8 cellular contexts compared by ENCODE assay signal in the genomic region with DNA sequence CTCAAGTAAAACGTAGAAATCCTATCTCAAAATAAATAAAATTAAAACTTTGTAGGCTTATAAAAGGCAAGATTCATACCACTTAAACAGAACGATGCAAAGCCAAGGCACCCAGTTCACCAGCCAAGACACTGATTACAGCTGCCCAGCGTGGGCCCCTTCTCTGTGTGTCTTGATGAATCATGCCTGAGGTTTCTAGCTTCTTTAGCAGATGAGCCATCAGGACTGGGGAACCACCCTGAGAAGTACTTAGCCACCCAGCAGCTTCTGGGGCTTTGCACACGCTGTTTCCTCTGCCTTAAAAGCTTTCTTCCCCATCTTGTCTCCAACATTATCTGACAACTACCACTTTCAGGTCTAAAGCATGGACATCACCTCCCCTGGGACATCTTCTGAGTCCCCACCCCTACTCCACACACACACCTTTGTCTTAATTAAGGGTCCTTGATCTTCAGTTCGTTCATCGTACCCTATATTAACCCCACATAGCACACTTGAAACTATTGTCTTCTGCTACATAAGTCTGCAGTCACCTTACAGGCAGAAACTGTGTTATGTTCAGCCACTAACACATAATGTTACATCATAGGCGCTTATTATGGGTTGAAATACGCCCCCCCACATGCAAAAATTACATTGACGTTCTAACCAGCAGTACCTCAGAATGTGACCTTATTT. TPM values are rescaled to one million over a fixed set of nuclear protein-coding genes. Genes with fewer than 3 reads are reported as not detected.
DNase-seq lines count a peak whose midpoint lies in the region; ATAC-seq and TF ChIP-seq lines count a peak whose summit lies in the region.

No MANE protein-coding gene starts in this region.

- no peak overlapping the region for H3K4me3 ChIP-seq in choroid plexus epithelial cell (ENCODE audit: low read depth, low read length)
- H3K4me3 ChIP-seq in transverse colon, result no peak overlapping the region

- TF ChIP-seq POLR2A in transverse colon (IDR thresholded peaks at IDR 0.05), result no peak

- DNase-seq in SW480 (ENCODE audit: low spot score), result peak; percentile 21
- peak; percentile 93 for DNase-seq in choroid plexus epithelial cell (ENCODE audit: low read depth)
- DNase-seq in stimulated activated CD4-positive, alpha-beta T cell treated with anti-CD3 and anti-CD28 coated beads, Interleukin-4, amount 100 ng/mL, for 1 hour, result peak; percentile 59
- DNase-seq in Right ventricle myocardium superior, result no peak
- DNase-seq in left colon, result no peak
- DNase-seq in transverse colon, result no peak

- H3K27me3 ChIP-seq in transverse colon, result peaks cover 24% of the 10 kb centered on the region

- intact Hi-C loops in Right ventricle myocardium superior (cut with DNase I) (no loop called here), left colon (cut with DNase I, micrococcal nuclease) (no loop called here), transverse colon (cut with DNase I; ENCODE audit: low total_unique reads) (no loop called here)

- in situ Hi-C loops in transverse colon (cut with MboI; ENCODE audit: low pct_ligation_motif_present in 1 of 4, low pct_unique_long_range_greater_than_20kb in 1 of 4, low sequenced_read_pairs in 3 of 4), result no loop called here

- no peaks in the 10 kb centered on the region for H3K36me3 ChIP-seq in transverse colon

- H3K27ac ChIP-seq in transverse colon, result no peak overlapping the region

- no peak for TF ChIP-seq EP300 in transverse colon (IDR thresholded peaks at IDR 0.05; ENCODE audit: low read depth)

- ATAC-seq in GM18511 (IDR thresholded peaks at IDR 0.05; ENCODE audit: unreplicated experiment), result peak; percentile 91
- peak; percentile 74 for ATAC-seq in HG03103 (IDR thresholded peaks at IDR 0.05; ENCODE audit: low read depth, unreplicated experiment)
- no peak for ATAC-seq in Right ventricle myocardium superior (ENCODE audit: poor library complexity)
- no peak for ATAC-seq in left colon

- WGBS in transverse colon (ENCODE audit: low coverage in 1 of 2), 2 donors, result 69 to 70% methylated on average over 5 to 9 of the region's 9 CpGs

- H3K4me1 ChIP-seq in transverse colon, result no peaks in the 10 kb centered on the region

- H3K9me3 ChIP-seq in transverse colon, result no peaks in the 10 kb centered on the region

- no peak for TF ChIP-seq CTCF in choroid plexus epithelial cell (conservative IDR thresholded peaks at IDR 0.05; ENCODE audit: low read depth, low read length)
- no peak for TF ChIP-seq CTCF in transverse colon (IDR thresholded peaks at IDR 0.05)

RNA-seq across cellular contexts. Expression of a gene that starts 8.7 kb away (rescaled TPM):
- total RNA-seq in Right ventricle myocardium superior (3.0 TPM), left colon (1 to 10 TPM; 1.9 to 4.6 TPM), transverse colon (10 to 100 TPM in 2 of 4 donors, 1 to 10 TPM in 2; 5.6 to 19.7 (median 10.3) TPM)

RNA-seq across cellular contexts. Expression of a gene that starts 17.2 kb away (rescaled TPM):
- not detected for total RNA-seq in Right ventricle myocardium superior
- not detected for total RNA-seq in left colon
- not detected for total RNA-seq in transverse colon

RNA-seq across cellular contexts. Expression of a gene that starts 19.6 kb away (rescaled TPM):
- total RNA-seq in Right ventricle myocardium superior (not detected), left colon (not detected), transverse colon (not detected)

Comparison
In these comparisons a context has a peak if more than half of its experiments do, and no peak if none do; other contexts are left out.
1. ATAC-seq: peak in GM18511 (single experiment) and HG03103 (single experiment); none in Right ventricle myocardium superior (single experiment) and left colon (single experiment).
2. DNase-seq: peak in SW480 (single experiment), choroid plexus epithelial cell (single experiment) and stimulated activated CD4-positive, alpha-beta T cell treated with anti-CD3 and anti-CD28 coated beads, Interleukin-4, amount 100 ng/mL, for 1 hour (single experiment); none in Right ventricle myocardium superior (single experiment), left colon (0 of 2) and transverse colon (single experiment).